12 cellular contexts compared by ENCODE assay signal in genomic region chr5:172871982-172872381, GRCh38. TPM values are rescaled to one million over a fixed set of nuclear protein-coding genes. Genes with fewer than 3 reads are reported as not detected.
A peak's percentile ranks its signal among the peaks of the same experiment; 100 is the strongest.
DNase-seq lines count a peak whose midpoint lies in the region; FAIRE-seq and TF ChIP-seq lines count a peak whose summit lies in the region.
"Had no signal": no experiment of that assay in that cellular context is flagged by ENCODE, and none has a peak within 500 bp of the region (broad histone marks: within the 10 kb centered on the region; RNA-seq: fewer than 3 reads in every experiment).

No MANE protein-coding gene starts in this region.

- TF ChIP-seq CTCF in astrocyte (IDR thresholded peaks at IDR 0.05; ENCODE audit: insufficient read depth, low read depth, low read length) (no peak), hepatocyte (IDR thresholded peaks at IDR 0.05; ENCODE audit: poor library complexity) (no peak)

- DNase-seq in astrocyte (ENCODE audit: low read depth), result no peak
- DNase-seq in hepatocyte (ENCODE audit: low spot score), result no peak
- no peak for DNase-seq in activated effector memory CD4-positive, alpha-beta T cell treated with anti-CD3 and anti-CD28 coated beads, Interleukin-2, amount 50 U/mL, for 16 hours
- DNase-seq in UCSD-AML1 (lab: John Stamatoyannopoulos, UW; ENCODE audit: unreplicated experiment), result no peak
- no peak for DNase-seq in mesendoderm
- DNase-seq in foreskin melanocyte, result no peak
- DNase-seq: effector CD4-positive, alpha-beta T cell had no signal

- peaks cover 0 to 78% (median 13%) of the 10 kb centered on the region in 11 experiments; a peak in 14 of 22 replicates for H4K20me1 ChIP-seq in BLaER1 treated with 17β-estradiol and CSF1 and Interleukin-3, amounts not matched to agents 10 nM and 100 nM
- H4K20me1 ChIP-seq in astrocyte (ENCODE audit: insufficient read depth, low read length) (no peaks in the 10 kb centered on the region), hepatocyte (ENCODE audit: insufficient read depth, poor library complexity, severe bottlenecking) (peaks cover 6% of the 10 kb centered on the region)

- H3K9me2 ChIP-seq in hepatocyte (replicated peaks; ENCODE audit: insufficient read depth), result no peaks in the 10 kb centered on the region

- H3K9me3 ChIP-seq in BLaER1 treated with 17β-estradiol and CSF1 and Interleukin-3, amounts not matched to agents 10 nM and 100 nM (replicated peaks in 1 of 11), result no peaks in the 10 kb centered on the region
- H3K9me3 ChIP-seq in astrocyte (ENCODE audit: insufficient read depth, low read depth, low read length), result no peaks in the 10 kb centered on the region
- no peaks in the 10 kb centered on the region for H3K9me3 ChIP-seq in hepatocyte (ENCODE audit: low read depth)
- no peaks in the 10 kb centered on the region for H3K9me3 ChIP-seq in skeletal muscle satellite cell (replicated peaks; ENCODE audit: low read length)

- H3K18ac ChIP-seq in mesendoderm (ENCODE audit: low read length), result no peak overlapping the region

- peak overlapping the region; percentile 12 to 88 (median 84); a peak in 21 of 22 replicates for H3K27ac ChIP-seq in BLaER1 treated with 17β-estradiol and CSF1 and Interleukin-3, amounts not matched to agents 10 nM and 100 nM
- H3K27ac ChIP-seq in astrocyte (ENCODE audit: low read depth, low read length), result peak overlapping the region; percentile 95
- peak overlapping the region; percentile 54 for H3K27ac ChIP-seq in hepatocyte
- H3K27ac ChIP-seq in mesendoderm (ENCODE audit: low read depth, low read length), result no peak overlapping the region
- H3K27ac ChIP-seq: VCaP had no signal

- no peak overlapping the region for H4K8ac ChIP-seq in mesendoderm (ENCODE audit: low read depth, low read length)

- no peak overlapping the region for H3K4ac ChIP-seq in mesendoderm (ENCODE audit: low read depth, low read length)

- no peaks in the 10 kb centered on the region for H3K27me3 ChIP-seq in BLaER1 treated with 17β-estradiol and CSF1 and Interleukin-3, amounts not matched to agents 10 nM and 100 nM
- no peaks in the 10 kb centered on the region for H3K27me3 ChIP-seq in astrocyte (ENCODE audit: insufficient read depth, low read length)
- no peaks in the 10 kb centered on the region for H3K27me3 ChIP-seq in hepatocyte
- no peaks in the 10 kb centered on the region for H3K27me3 ChIP-seq in skeletal muscle satellite cell (ENCODE audit: control insufficient read depth, insufficient read depth, low read length)
- H3K27me3 ChIP-seq in mesendoderm (ENCODE audit: insufficient read depth, low read length, poor library complexity), result no peaks in the 10 kb centered on the region

- no peak overlapping the region for H2BK120ac ChIP-seq in mesendoderm (ENCODE audit: low read depth, low read length)

- no peak overlapping the region for H2BK15ac ChIP-seq in mesendoderm (replicated peaks; ENCODE audit: low read depth)

- no peak for FAIRE-seq in astrocyte (lab: Jason Lieb, UNC)
- FAIRE-seq: RCC 7860 had no signal

- H3K56ac ChIP-seq in mesendoderm (ENCODE audit: low read length), result no peak overlapping the region

- H3K23ac ChIP-seq in mesendoderm (ENCODE audit: low read length), result no peak overlapping the region

- H3K36me3 ChIP-seq in BLaER1 treated with 17β-estradiol and CSF1 and Interleukin-3, amounts not matched to agents 10 nM and 100 nM, result peaks cover 0 to 23% (median 0%) of the 10 kb centered on the region in 11 experiments; a peak in 6 of 22 replicates
- no peaks in the 10 kb centered on the region for H3K36me3 ChIP-seq in astrocyte (ENCODE audit: insufficient read depth, low read length)
- no peaks in the 10 kb centered on the region for H3K36me3 ChIP-seq in hepatocyte (replicated peaks; ENCODE audit: insufficient read depth, low read depth)
- peaks cover 20% of the 10 kb centered on the region for H3K36me3 ChIP-seq in skeletal muscle satellite cell (ENCODE audit: insufficient read depth, low read length)
- no peaks in the 10 kb centered on the region for H3K36me3 ChIP-seq in mesendoderm (ENCODE audit: control insufficient read depth, insufficient read depth, low read length)

- peaks cover 2% of the 10 kb centered on the region for H3K36me3 Mint-ChIP-seq in astrocyte (ENCODE audit: low read depth, unreplicated experiment)
- H3K36me3 Mint-ChIP-seq: IgD-negative memory B cell had no signal

- 84% methylated on average over 5 of the region's 5 CpGs for WGBS in hepatocyte (ENCODE audit: low lambda C conversion rate, missing lambda C conversion rate)
- no CpG with 5 or more reads among the region's 5 CpGs for WGBS in mesendoderm (ENCODE audit: extremely low coverage, insufficient coverage, low lambda C conversion rate)

- H3K9me3 Mint-ChIP-seq in astrocyte (ENCODE audit: unreplicated experiment), result no peaks in the 10 kb centered on the region
- H3K9me3 Mint-ChIP-seq: IgD-negative memory B cell had no signal

- H3K4me3 Mint-ChIP-seq in astrocyte (ENCODE audit: unreplicated experiment), result no peak overlapping the region

- peaks cover 98 to 100% (median 100%) of the 10 kb centered on the region in 10 experiments for H3K4me1 ChIP-seq in BLaER1 treated with 17β-estradiol and CSF1 and Interleukin-3, amounts not matched to agents 10 nM and 100 nM
- peaks cover 72% of the 10 kb centered on the region for H3K4me1 ChIP-seq in astrocyte (ENCODE audit: insufficient read depth, low read length)
- H3K4me1 ChIP-seq in hepatocyte (ENCODE audit: insufficient read depth), result peaks cover 20% of the 10 kb centered on the region
- H3K4me1 ChIP-seq in skeletal muscle satellite cell (ENCODE audit: control insufficient read depth, insufficient read depth, low read length), result peaks cover 77% of the 10 kb centered on the region
- H3K4me1 ChIP-seq in mesendoderm (ENCODE audit: control insufficient read depth, low read depth, low read length), result peaks cover 2% of the 10 kb centered on the region

- no peak overlapping the region for H2AFZ ChIP-seq in astrocyte (ENCODE audit: low read depth, low read length)
- no peak overlapping the region for H2AFZ ChIP-seq in hepatocyte

- H3K27me3 Mint-ChIP-seq in astrocyte (ENCODE audit: low read depth, unreplicated experiment), result no peaks in the 10 kb centered on the region
- H3K27me3 Mint-ChIP-seq: IgD-negative memory B cell had no signal

- H3K4me2 ChIP-seq in BLaER1 treated with 17β-estradiol and CSF1 and Interleukin-3, amounts not matched to agents 10 nM and 100 nM, result peak overlapping the region; percentile 75 to 96 (median 90)
- H3K4me2 ChIP-seq in astrocyte (ENCODE audit: low read length) (peak overlapping the region; percentile 6), hepatocyte (no peak overlapping the region), skeletal muscle satellite cell (ENCODE audit: low read length) (peak overlapping the region; percentile 3), mesendoderm (ENCODE audit: low read length) (no peak overlapping the region)

- peak overlapping the region; percentile 38 to 80 (median 71) for H3K9ac ChIP-seq in BLaER1 treated with 17β-estradiol and CSF1 and Interleukin-3, amounts not matched to agents 10 nM and 100 nM
- H3K9ac ChIP-seq in astrocyte (ENCODE audit: low read length), result peak overlapping the region; percentile 78
- peak overlapping the region; percentile 92 for H3K9ac ChIP-seq in skeletal muscle satellite cell (ENCODE audit: low read depth, low read length)
- H3K9ac ChIP-seq in mesendoderm (ENCODE audit: low read length), result no peak overlapping the region

- peaks cover 27% of the 10 kb centered on the region for H3K4me1 Mint-ChIP-seq in astrocyte (ENCODE audit: low read depth, unreplicated experiment)

- H3K79me2 ChIP-seq in astrocyte (ENCODE audit: insufficient read depth, low read length) (peaks cover 63% of the 10 kb centered on the region), hepatocyte (peaks cover 48% of the 10 kb centered on the region), mesendoderm (ENCODE audit: control insufficient read depth, insufficient read depth, low read length) (no peaks in the 10 kb centered on the region)

- peaks cover 5% of the 10 kb centered on the region for H3K79me1 ChIP-seq in mesendoderm (ENCODE audit: low read length)

- no peak overlapping the region for H4K5ac ChIP-seq in mesendoderm (ENCODE audit: low read length)

- H3K4me3 ChIP-seq in BLaER1 treated with 17β-estradiol and CSF1 and Interleukin-3, amounts not matched to agents 10 nM and 100 nM, result peak overlapping the region in 4 of 10 experiments; percentile 4 to 35 (median 31); a peak in 3 of 20 replicates
- H3K4me3 ChIP-seq in astrocyte (ENCODE audit: insufficient read depth, low read depth, low read length) (no peak overlapping the region), hepatocyte (no peak overlapping the region), skeletal muscle satellite cell (ENCODE audit: low read length) (no peak overlapping the region), mesendoderm (ENCODE audit: low read length) (no peak overlapping the region)

- no peak overlapping the region for H2BK5ac ChIP-seq in mesendoderm (ENCODE audit: low read length)

- H3K27ac Mint-ChIP-seq in astrocyte (ENCODE audit: unreplicated experiment), result no peak overlapping the region

- no peak overlapping the region for H2AK5ac ChIP-seq in mesendoderm (ENCODE audit: low read length)

RNA-seq across cellular contexts. Expression of gene ERGIC1, which starts 37.9 kb away (rescaled TPM):
- total RNA-seq in astrocyte (131 and 137 TPM in 2 replicates), hepatocyte (105 and 107 TPM in 2 replicates)
- polyA plus RNA-seq in hepatocyte, result 30.1 and 39.1 TPM in 2 replicates
- total RNA-seq in skeletal muscle satellite cell (2012; rRNA removed), result 162 and 224 TPM in 2 replicates
- polyA plus RNA-seq in mesendoderm (2013, experiment 1 of 2), result 55.0 TPM
- polyA plus RNA-seq in mesendoderm (2013, experiment 2 of 2), result 57.1 TPM

Comparison
In these comparisons a context has a peak if more than half of its experiments do, and no peak if none do; other contexts are left out.
1. H3K4me2 ChIP-seq: peak in BLaER1 treated with 17β-estradiol and CSF1 and Interleukin-3, amounts not matched to agents 10 nM and 100 nM (11 of 11), astrocyte (single experiment) and skeletal muscle satellite cell (single experiment); none in hepatocyte (single experiment) and mesendoderm (single experiment).